22 cellular contexts compared by ENCODE assay signal in the genomic region with DNA sequence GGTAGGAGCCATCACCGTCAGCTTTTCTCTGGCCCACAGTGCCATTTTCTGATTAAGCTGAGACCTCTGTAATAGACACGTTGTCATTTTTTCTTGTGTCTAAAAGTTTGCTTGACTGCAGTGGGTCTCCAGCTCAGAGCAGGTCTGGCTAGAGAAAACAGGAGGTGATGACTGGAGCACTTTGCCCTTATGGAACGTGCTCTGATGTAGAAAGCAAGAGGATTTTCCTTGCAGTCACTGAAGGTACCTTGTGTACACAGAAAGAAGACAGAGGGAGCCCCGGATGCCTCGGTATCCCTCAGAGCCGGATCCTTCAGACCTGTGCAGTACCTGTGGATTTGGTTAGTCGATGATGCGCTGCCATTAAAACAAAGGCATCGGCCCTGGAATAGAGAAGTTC.
DNase-seq lines count a peak whose midpoint lies in the region; ATAC-seq and TF ChIP-seq lines count a peak whose summit lies in the region.
"Had no signal": no experiment of that assay in that cellular context is flagged by ENCODE, and none has a peak within 500 bp of the region (broad histone marks: within the 10 kb centered on the region; RNA-seq: fewer than 3 reads in every experiment).

No MANE protein-coding gene starts in this region.

- peak overlapping the region; percentile 41 for H3K27ac ChIP-seq in left ventricle myocardium inferior (replicated peaks)
- peak overlapping the region in 4 of 10 donors; percentile 33 to 96 (median 55) for H3K27ac ChIP-seq in heart right ventricle
- H3K27ac ChIP-seq in body of pancreas, result peak overlapping the region; percentile 12 to 28 (median 21)
- peak overlapping the region; percentile 50 to 63 for H3K27ac ChIP-seq in mucosa of rectum (ENCODE audit: low read depth in 2 of 2, low read length in 2 of 2)
- H3K27ac ChIP-seq: BLaER1, HL-60 had no signal

- H3K9me3 Mint-ChIP-seq in type B pancreatic cell, result no peaks in the 10 kb centered on the region
- H3K9me3 Mint-ChIP-seq: GM23338 had no signal

- H3K4me1 ChIP-seq in left ventricle myocardium inferior (peaks cover 100% of the 10 kb centered on the region), heart right ventricle (peaks cover 19 to 98% (median 71%) of the 10 kb centered on the region in 9 donors), body of pancreas (peaks cover 59% of the 10 kb centered on the region), mucosa of rectum (ENCODE audit: control insufficient read depth in 2 of 2, insufficient read depth in 2 of 2, low read length in 2 of 2) (peaks cover 11 to 37% of the 10 kb centered on the region in 2 donors)

- ATAC-seq in heart right ventricle (no peak), body of pancreas (no peak), HG03432 (IDR thresholded peaks at IDR 0.05; ENCODE audit: unreplicated experiment) (no peak)
- ATAC-seq: GM23338, K562, PC-3 had no signal

- TF ChIP-seq POLR2A in body of pancreas (IDR thresholded peaks at IDR 0.05), result no peak

- TF ChIP-seq CTCF in left ventricle myocardium inferior (IDR thresholded peaks at IDR 0.05; ENCODE audit: borderline replicate concordance), result no peak
- no peak for TF ChIP-seq CTCF in heart right ventricle (IDR thresholded peaks at IDR 0.05)
- TF ChIP-seq CTCF in body of pancreas (IDR thresholded peaks at IDR 0.05), result no peak
- TF ChIP-seq CTCF in type B pancreatic cell (conservative IDR thresholded peaks at IDR 0.05), result no peak

- peaks cover 83% of the 10 kb centered on the region for H3K4me1 Mint-ChIP-seq in type B pancreatic cell (ENCODE audit: unreplicated experiment)

- H3K9ac ChIP-seq in mucosa of rectum (ENCODE audit: low read depth in 1 of 2, low read length in 2 of 2), result no peak overlapping the region
- H3K9ac ChIP-seq: BLaER1 had no signal

- 84 to 87% methylated on average over 9 of the region's 9 CpGs for WGBS in heart right ventricle, 2 donors
- 67 to 73% methylated on average over 9 of the region's 9 CpGs for WGBS in body of pancreas, 2 donors

- H3K4me3 ChIP-seq in left ventricle myocardium inferior (no peak overlapping the region), heart right ventricle (no peak overlapping the region), body of pancreas (no peak overlapping the region), mucosa of rectum (ENCODE audit: low read length in 2 of 2) (no peak overlapping the region)
- H3K4me3 ChIP-seq: BLaER1, GM23338, K562 had no signal

- intact Hi-C loops in left ventricle myocardium inferior (cut with micrococcal nuclease), result no loop called here
- intact Hi-C loops in heart right ventricle (cut with DNase I), result loop anchor here in 1 of 10 donors (10.0 kb wide), 1 partner anchor 50 kb away; no protein-coding TSS in a partner anchor
- intact Hi-C loops in body of pancreas (cut with DNase I), result no loop called here

- H3K27me3 Mint-ChIP-seq in type B pancreatic cell, result no peaks in the 10 kb centered on the region

- H3K36me3 ChIP-seq in left ventricle myocardium inferior (no peaks in the 10 kb centered on the region), heart right ventricle (no peaks in the 10 kb centered on the region), body of pancreas (replicated peaks in 1 of 2; ENCODE audit: insufficient read depth in 1 of 2, low read depth in 2 of 2) (no peaks in the 10 kb centered on the region), mucosa of rectum (ENCODE audit: control insufficient read depth in 2 of 2, insufficient read depth in 2 of 2, low read length in 2 of 2) (no peaks in the 10 kb centered on the region)

- DNase-seq in left ventricle myocardium inferior (no peak), heart right ventricle (no peak), body of pancreas (no peak), type B pancreatic cell (ENCODE audit: extremely low spot score, unreplicated experiment) (no peak), NCI-H1694 treated with DMSO at 0.1 percent for 48 hours (lab: John Stamatoyannopoulos, UW) (no peak), NCI-H187 treated with DMSO at 0.1 percent for 48 hours (lab: John Stamatoyannopoulos, UW) (no peak)
- DNase-seq: 8988T; CD8-positive, alpha-beta memory T cell; DMS 273 treated with DMSO at 0.1 percent for 48 hours; NCI-H1417; NCI-H2029; NCI-H2171; NCI-H446 treated with DMSO at 0.1 percent for 48 hours; NCI-H774; PC-3; SHP77 had no signal

- H3K27ac Mint-ChIP-seq in type B pancreatic cell, result peak overlapping the region; percentile 42
- H3K27ac Mint-ChIP-seq: CD8-positive, alpha-beta memory T cell; GM23338 had no signal

- no peaks in the 10 kb centered on the region for H3K9me3 ChIP-seq in left ventricle myocardium inferior (replicated peaks)
- no peaks in the 10 kb centered on the region for H3K9me3 ChIP-seq in heart right ventricle
- H3K9me3 ChIP-seq in body of pancreas, result no peaks in the 10 kb centered on the region
- H3K9me3 ChIP-seq in mucosa of rectum (ENCODE audit: control insufficient read depth in 2 of 2, low read length in 2 of 2), result no peaks in the 10 kb centered on the region

- peak overlapping the region; percentile 61 for H3K4me3 Mint-ChIP-seq in type B pancreatic cell
- H3K4me3 Mint-ChIP-seq: CD8-positive, alpha-beta memory T cell; GM23338 had no signal

- no peaks in the 10 kb centered on the region for H3K36me3 Mint-ChIP-seq in type B pancreatic cell
- H3K36me3 Mint-ChIP-seq: CD8-positive, alpha-beta memory T cell had no signal

- H3K27me3 ChIP-seq in left ventricle myocardium inferior (ENCODE audit: low read depth) (no peaks in the 10 kb centered on the region), heart right ventricle (no peaks in the 10 kb centered on the region), body of pancreas (no peaks in the 10 kb centered on the region), mucosa of rectum (ENCODE audit: control insufficient read depth in 2 of 2, insufficient read depth in 2 of 2, low read length in 2 of 2) (no peaks in the 10 kb centered on the region)
- H3K27me3 ChIP-seq: BLaER1 had no signal
